In genomic region chr14:89708982-89709381, GRCh38 we compare ENCODE assay signal across 9 cellular contexts.
"Had no signal": no experiment of that assay in that cellular context is flagged by ENCODE, and none has a peak within 500 bp of the region (broad histone marks: within the 10 kb centered on the region; RNA-seq: fewer than 3 reads in every experiment).

No MANE protein-coding gene starts in this region.

- H3K9me3 ChIP-seq: HAP-1 had no signal

- H3K36me3 Mint-ChIP-seq: IgD-negative memory B cell had no signal

- H3K27ac Mint-ChIP-seq: HFFc6, IgD-negative memory B cell had no signal

- H3K4me3 ChIP-seq: HAP-1 had no signal

- ATAC-seq: HCT116, HepG2 had no signal

- H3K27ac ChIP-seq: HL-60 had no signal

- DNase-seq: GOT3, H7, HFFc6, KBM-7 had no signal

- H3K36me3 ChIP-seq: HAP-1 had no signal

- H3K4me3 Mint-ChIP-seq: HFFc6, IgD-negative memory B cell had no signal

- H3K27me3 Mint-ChIP-seq: IgD-negative memory B cell had no signal

- FAIRE-seq: HepG2 had no signal
